ENCODE assay signal across 16 cellular contexts in genomic region chr1:218413179-218413578, GRCh38.
DNase-seq lines count a peak whose midpoint lies in the region; ATAC-seq and TF ChIP-seq lines count a peak whose summit lies in the region.
"Had no signal": no experiment of that assay in that cellular context is flagged by ENCODE, and none has a peak within 500 bp of the region (broad histone marks: within the 10 kb centered on the region; RNA-seq: fewer than 3 reads in every experiment).

No MANE protein-coding gene starts in this region.

- no peak for DNase-seq in cardiac muscle cell (ENCODE audit: low read depth in 1 of 2, low spot score in 1 of 2)
- DNase-seq in Right ventricle myocardium superior, result no peak
- no peak for DNase-seq in left lobe of liver (ENCODE audit: low spot score)
- DNase-seq in gastrocnemius medialis, result no peak
- DNase-seq in sigmoid colon, result no peak
- DNase-seq: AML-193; Caco-2; Calu3; CD4-positive, alpha-beta T cell; CD8-positive, alpha-beta T cell; DMS79 treated with DMSO at 0.1 percent for 48 hours; GF-D8 had no signal

- intact Hi-C loops in Right ventricle myocardium superior (cut with DNase I), result no loop called here
- intact Hi-C loops in gastrocnemius medialis (cut with DNase I; ENCODE audit: low total_unique reads), result loop anchor here (5.0 kb wide), 1 partner anchor 66 kb away; the partner anchor contains the start of gene TGFB2
- intact Hi-C loops in sigmoid colon (cut with DNase I), result no loop called here

- H3K27ac ChIP-seq in cardiac muscle cell (peak overlapping the region; percentile 53), gastrocnemius medialis (peak overlapping the region; percentile 21 to 77 (median 66)), sigmoid colon (no peak overlapping the region)
- H3K27ac ChIP-seq: 22Rv1; BLaER1 treated with 17β-estradiol and CSF1 and Interleukin-3, amounts not matched to agents 10 nM and 100 nM; C4-2B had no signal

- H3K27me3 ChIP-seq in cardiac muscle cell (no peaks in the 10 kb centered on the region), gastrocnemius medialis (no peaks in the 10 kb centered on the region), sigmoid colon (no peaks in the 10 kb centered on the region)
- H3K27me3 ChIP-seq: BLaER1 treated with 17β-estradiol and CSF1 and Interleukin-3, amounts not matched to agents 10 nM and 100 nM had no signal

- in situ Hi-C loops in gastrocnemius medialis (cut with MboI; ENCODE audit: low sequenced_read_pairs in 4 of 4), result no loop called here

- H3K4me3 ChIP-seq in cardiac muscle cell (no peak overlapping the region), gastrocnemius medialis (no peak overlapping the region), sigmoid colon (no peak overlapping the region)
- H3K4me3 ChIP-seq: A549; BLaER1 treated with 17β-estradiol and CSF1 and Interleukin-3, amounts not matched to agents 10 nM and 100 nM had no signal

- H3K36me3 ChIP-seq in cardiac muscle cell, result peaks cover 47% of the 10 kb centered on the region
- no peaks in the 10 kb centered on the region for H3K36me3 ChIP-seq in gastrocnemius medialis
- H3K36me3 ChIP-seq in sigmoid colon, result no peaks in the 10 kb centered on the region
- H3K36me3 ChIP-seq: BLaER1 treated with 17β-estradiol and CSF1 and Interleukin-3, amounts not matched to agents 10 nM and 100 nM had no signal

- no peak for TF ChIP-seq EP300 in sigmoid colon (IDR thresholded peaks at IDR 0.05)

- 95 to 96% methylated on average over 10 of the region's 10 CpGs for WGBS in sigmoid colon, 2 donors

- peaks cover 36% of the 10 kb centered on the region for H3K4me1 ChIP-seq in cardiac muscle cell (ENCODE audit: low read depth)
- peaks cover 38 to 53% of the 10 kb centered on the region in 2 donors for H3K4me1 ChIP-seq in gastrocnemius medialis
- no peaks in the 10 kb centered on the region for H3K4me1 ChIP-seq in sigmoid colon
- H3K4me1 ChIP-seq: Caco-2 had no signal

- TF ChIP-seq CTCF in cardiac muscle cell (IDR thresholded peaks at IDR 0.05; ENCODE audit: low read depth, low read length), result no peak
- TF ChIP-seq CTCF in gastrocnemius medialis (IDR thresholded peaks at IDR 0.05 in 4 of 5, conservative IDR thresholded peaks at IDR 0.05 in 1 of 5), result no peak
- TF ChIP-seq CTCF in sigmoid colon (IDR thresholded peaks at IDR 0.05), result no peak

- ATAC-seq in Right ventricle myocardium superior (ENCODE audit: poor library complexity) (no peak), left lobe of liver (peak; percentile 55), gastrocnemius medialis (no peak)
- ATAC-seq: A549; CD8-positive, alpha-beta T cell had no signal

- TF ChIP-seq POLR2A in gastrocnemius medialis (IDR thresholded peaks at IDR 0.05) (no peak), sigmoid colon (IDR thresholded peaks at IDR 0.05) (no peak)

- H3K9me3 ChIP-seq in cardiac muscle cell (ENCODE audit: low read depth) (no peaks in the 10 kb centered on the region), gastrocnemius medialis (no peaks in the 10 kb centered on the region), sigmoid colon (no peaks in the 10 kb centered on the region)
- H3K9me3 ChIP-seq: A549 had no signal

Comparison
In these comparisons a context has a peak if more than half of its experiments do, and no peak if none do; other contexts are left out.
1. H3K27ac ChIP-seq: peak in cardiac muscle cell (single experiment) and gastrocnemius medialis (4 of 4); none in sigmoid colon (0 of 4).